In genomic region chr4:33104190-33104773, GRCh38 we compare ENCODE assay signal across 13 cellular contexts.
DNase-seq lines count a peak whose midpoint lies in the region; ATAC-seq and TF ChIP-seq lines count a peak whose summit lies in the region.
"Had no signal": no experiment of that assay in that cellular context is flagged by ENCODE, and none has a peak within 500 bp of the region (broad histone marks: within the 10 kb centered on the region; RNA-seq: fewer than 3 reads in every experiment).

No MANE protein-coding gene starts in this region.

- no peak overlapping the region for H3K23ac ChIP-seq in neuronal stem cell (ENCODE audit: low read depth, low read length, poor library complexity)

- H2BK15ac ChIP-seq in neuronal stem cell (ENCODE audit: low read length), result no peak overlapping the region

- H3K4me1 ChIP-seq in DND-41 (ENCODE audit: insufficient read depth, low read length) (no peaks in the 10 kb centered on the region), neuronal stem cell (ENCODE audit: control insufficient read depth in 2 of 2, insufficient read depth in 1 of 2, low read depth in 1 of 2, low read length in 2 of 2) (peaks cover 0 to 3% of the 10 kb centered on the region in 2 donors)
- H3K4me1 ChIP-seq: adrenal gland, uterus had no signal

- TF ChIP-seq CTCF in DND-41 (IDR thresholded peaks at IDR 0.05; ENCODE audit: borderline replicate concordance, extremely low read depth, low read length, poor library complexity, severe bottlenecking), result no peak

- intact Hi-C loops in posterior vena cava (cut with DNase I), result no loop called here

- H3K27me3 ChIP-seq in DND-41 (ENCODE audit: insufficient read depth, low read length, poor library complexity) (no peaks in the 10 kb centered on the region), neuronal stem cell (ENCODE audit: control insufficient read depth in 3 of 3, insufficient read depth in 3 of 3, low read depth in 1 of 3, low read length in 3 of 3) (no peaks in the 10 kb centered on the region)
- H3K27me3 ChIP-seq: adrenal gland, uterus had no signal

- no peak overlapping the region for H2AK5ac ChIP-seq in neuronal stem cell (ENCODE audit: low read depth, low read length)

- no peak overlapping the region for H3K4me2 ChIP-seq in DND-41 (ENCODE audit: insufficient read depth, low read length)
- no peak overlapping the region for H3K4me2 ChIP-seq in neuronal stem cell (ENCODE audit: insufficient read depth, low read length, poor library complexity, severe bottlenecking)

- H3K79me1 ChIP-seq in neuronal stem cell (ENCODE audit: low read depth, low read length), result no peaks in the 10 kb centered on the region

- H3K27ac ChIP-seq in DND-41 (ENCODE audit: low read length) (no peak overlapping the region), neuronal stem cell (replicated peaks; ENCODE audit: low read length) (no peak overlapping the region)
- H3K27ac ChIP-seq: adrenal gland, HL-60, uterus had no signal

- peak; percentile 42; the same call in 1 of the 3 replicates for ATAC-seq in DND-41 (ENCODE audit: insufficient read depth, low read depth)
- peak; percentile 66 for ATAC-seq in GM19468 (IDR thresholded peaks at IDR 0.05; ENCODE audit: extremely low read depth, unreplicated experiment)
- peak; percentile 77 for ATAC-seq in HG03196 (IDR thresholded peaks at IDR 0.05; ENCODE audit: unreplicated experiment)
- ATAC-seq in HG03520 (IDR thresholded peaks at IDR 0.05; ENCODE audit: unreplicated experiment), result no peak
- ATAC-seq in HG03457 (IDR thresholded peaks at IDR 0.05; ENCODE audit: unreplicated experiment), result no peak
- ATAC-seq: right cardiac atrium had no signal

- H3K9ac ChIP-seq in DND-41 (ENCODE audit: low read depth, low read length) (no peak overlapping the region), neuronal stem cell (ENCODE audit: low read depth, low read length, poor library complexity) (no peak overlapping the region)

- no CpG with 5 or more reads among the region's 6 CpGs for WGBS in neuronal stem cell (ENCODE audit: extremely low coverage in 2 of 2, insufficient read length in 2 of 2, insufficient replicate concordance in 1 of 2), 2 donors

- H3K9me3 ChIP-seq in DND-41 (ENCODE audit: insufficient read depth, low read length, severe bottlenecking) (no peaks in the 10 kb centered on the region), neuronal stem cell (replicated peaks in 1 of 2; ENCODE audit: control insufficient read depth in 2 of 2, insufficient read depth in 1 of 2, low read depth in 1 of 2, low read length in 2 of 2) (no peaks in the 10 kb centered on the region)
- H3K9me3 ChIP-seq: uterus had no signal

- no peak overlapping the region for H4K8ac ChIP-seq in neuronal stem cell (ENCODE audit: low read depth, low read length)

- no peak overlapping the region for H3K4me3 ChIP-seq in DND-41 (ENCODE audit: low read depth in 1 of 2, low read length in 2 of 2)
- H3K4me3 ChIP-seq in neuronal stem cell (ENCODE audit: low read length in 2 of 2), result no peak overlapping the region
- H3K4me3 ChIP-seq: adrenal gland, uterus had no signal

- H2AFZ ChIP-seq in DND-41 (ENCODE audit: low read depth, low read length), result no peak overlapping the region
- H2AFZ ChIP-seq in neuronal stem cell (ENCODE audit: low read length), result no peak overlapping the region

- DNase-seq in DND-41 (no peak), amniotic epithelial cell (ENCODE audit: low read depth) (peak; percentile 55), posterior vena cava (ENCODE audit: low spot score) (no peak), neuronal stem cell (ENCODE audit: low spot score) (no peak)
- DNase-seq: adrenal gland; effector memory CD4-positive, alpha-beta T cell; right cardiac atrium; uterus had no signal

- no peaks in the 10 kb centered on the region for H3K36me3 ChIP-seq in DND-41 (ENCODE audit: insufficient read depth, low read length)
- H3K36me3 ChIP-seq in neuronal stem cell (replicated peaks in 1 of 2; ENCODE audit: control insufficient read depth in 2 of 2, insufficient read depth in 2 of 2, low read length in 2 of 2), result no peaks in the 10 kb centered on the region
- H3K36me3 ChIP-seq: adrenal gland, uterus had no signal

- no peaks in the 10 kb centered on the region for H3K79me2 ChIP-seq in DND-41 (ENCODE audit: insufficient read depth, low read length)

- no peak overlapping the region for H4K91ac ChIP-seq in neuronal stem cell (ENCODE audit: low read depth, low read length, poor library complexity)

- H3K4ac ChIP-seq in neuronal stem cell (ENCODE audit: low read length), result no peak overlapping the region

- no peak overlapping the region for H3K14ac ChIP-seq in neuronal stem cell (ENCODE audit: low read length)

- no peak overlapping the region for H2BK120ac ChIP-seq in neuronal stem cell (ENCODE audit: low read depth, low read length)

- no peak overlapping the region for H2BK12ac ChIP-seq in neuronal stem cell (ENCODE audit: low read length)

- no peak overlapping the region for H2BK5ac ChIP-seq in neuronal stem cell (ENCODE audit: low read length)

- H4K20me1 ChIP-seq in DND-41 (ENCODE audit: insufficient read depth, low read length), result no peaks in the 10 kb centered on the region

- H3K18ac ChIP-seq in neuronal stem cell (ENCODE audit: low read length), result no peak overlapping the region

Comparison
In these comparisons a context has a peak if more than half of its experiments do, and no peak if none do; other contexts are left out.
1. ATAC-seq: peak in DND-41 (single experiment), GM19468 (single experiment) and HG03196 (single experiment); none in HG03520 (single experiment) and HG03457 (single experiment).